In the genomic region with DNA sequence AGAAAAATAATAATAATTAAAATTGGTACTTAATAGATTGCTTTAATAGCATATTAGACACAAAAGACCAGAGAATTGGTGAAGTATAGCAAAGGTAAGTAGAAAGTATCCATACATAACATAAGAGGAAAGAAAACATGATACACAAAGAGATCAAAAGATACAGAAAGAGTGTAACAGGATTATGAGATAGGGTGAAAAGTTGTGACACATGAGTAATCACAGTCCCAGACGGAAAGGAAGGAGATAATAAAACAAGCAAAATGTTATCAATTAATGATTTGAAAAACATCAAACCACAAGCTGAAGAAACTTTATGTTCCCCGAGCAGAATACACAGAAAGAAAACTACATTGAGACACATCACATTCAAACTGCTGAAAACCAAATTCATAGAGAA, we compare ENCODE assay signal across 2 cellular contexts.
TF ChIP-seq lines count a peak whose summit lies in the region.

No MANE protein-coding gene starts in this region.

TF ChIP-seq in GM12878, 131 proteins besides CTCF, POLR2A, EP300 and RAD21:
- TF ChIP-seq GABPA (IDR thresholded peaks at IDR 0.05; ENCODE audit: low read depth), result no peak
- no peak for TF ChIP-seq ESRRA (IDR thresholded peaks at IDR 0.05; ENCODE audit: low read length)
- TF ChIP-seq WRNIP1 (IDR thresholded peaks at IDR 0.05; ENCODE audit: borderline replicate concordance, low read depth, low read length), result no peak
- TF ChIP-seq, protein P1, sequence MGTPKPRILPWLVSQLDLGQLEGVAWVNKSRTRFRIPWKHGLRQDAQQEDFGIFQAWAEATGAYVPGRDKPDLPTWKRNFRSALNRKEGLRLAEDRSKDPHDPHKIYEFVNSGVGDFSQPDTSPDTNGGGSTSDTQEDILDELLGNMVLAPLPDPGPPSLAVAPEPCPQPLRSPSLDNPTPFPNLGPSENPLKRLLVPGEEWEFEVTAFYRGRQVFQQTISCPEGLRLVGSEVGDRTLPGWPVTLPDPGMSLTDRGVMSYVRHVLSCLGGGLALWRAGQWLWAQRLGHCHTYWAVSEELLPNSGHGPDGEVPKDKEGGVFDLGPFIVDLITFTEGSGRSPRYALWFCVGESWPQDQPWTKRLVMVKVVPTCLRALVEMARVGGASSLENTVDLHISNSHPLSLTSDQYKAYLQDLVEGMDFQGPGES (IDR thresholded peaks at IDR 0.05), result no peak
- no peak for TF ChIP-seq ZZZ3 (IDR thresholded peaks at IDR 0.05; ENCODE audit: control insufficient read depth, insufficient read length, low read depth)
- TF ChIP-seq EZH2 (IDR thresholded peaks at IDR 0.05; ENCODE audit: borderline replicate concordance, control insufficient read depth, low read depth, low read length), result no peak
- TF ChIP-seq CREB1 (IDR thresholded peaks at IDR 0.05; ENCODE audit: low read depth), result no peak
- TF ChIP-seq TAF1 (IDR thresholded peaks at IDR 0.05; ENCODE audit: borderline replicate concordance, low read depth, low read length), result no peak
- TF ChIP-seq, protein P2, sequence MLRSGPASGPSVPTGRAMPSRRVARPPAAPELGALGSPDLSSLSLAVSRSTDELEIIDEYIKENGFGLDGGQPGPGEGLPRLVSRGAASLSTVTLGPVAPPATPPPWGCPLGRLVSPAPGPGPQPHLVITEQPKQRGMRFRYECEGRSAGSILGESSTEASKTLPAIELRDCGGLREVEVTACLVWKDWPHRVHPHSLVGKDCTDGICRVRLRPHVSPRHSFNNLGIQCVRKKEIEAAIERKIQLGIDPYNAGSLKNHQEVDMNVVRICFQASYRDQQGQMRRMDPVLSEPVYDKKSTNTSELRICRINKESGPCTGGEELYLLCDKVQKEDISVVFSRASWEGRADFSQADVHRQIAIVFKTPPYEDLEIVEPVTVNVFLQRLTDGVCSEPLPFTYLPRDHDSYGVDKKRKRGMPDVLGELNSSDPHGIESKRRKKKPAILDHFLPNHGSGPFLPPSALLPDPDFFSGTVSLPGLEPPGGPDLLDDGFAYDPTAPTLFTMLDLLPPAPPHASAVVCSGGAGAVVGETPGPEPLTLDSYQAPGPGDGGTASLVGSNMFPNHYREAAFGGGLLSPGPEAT (IDR thresholded peaks at IDR 0.05; ENCODE audit: low read depth), result no peak
- TF ChIP-seq LARP7 (IDR thresholded peaks at IDR 0.05), result no peak
- no peak for TF ChIP-seq RUNX3 (IDR thresholded peaks at IDR 0.05; ENCODE audit: low read length)
- TF ChIP-seq, protein P3, sequence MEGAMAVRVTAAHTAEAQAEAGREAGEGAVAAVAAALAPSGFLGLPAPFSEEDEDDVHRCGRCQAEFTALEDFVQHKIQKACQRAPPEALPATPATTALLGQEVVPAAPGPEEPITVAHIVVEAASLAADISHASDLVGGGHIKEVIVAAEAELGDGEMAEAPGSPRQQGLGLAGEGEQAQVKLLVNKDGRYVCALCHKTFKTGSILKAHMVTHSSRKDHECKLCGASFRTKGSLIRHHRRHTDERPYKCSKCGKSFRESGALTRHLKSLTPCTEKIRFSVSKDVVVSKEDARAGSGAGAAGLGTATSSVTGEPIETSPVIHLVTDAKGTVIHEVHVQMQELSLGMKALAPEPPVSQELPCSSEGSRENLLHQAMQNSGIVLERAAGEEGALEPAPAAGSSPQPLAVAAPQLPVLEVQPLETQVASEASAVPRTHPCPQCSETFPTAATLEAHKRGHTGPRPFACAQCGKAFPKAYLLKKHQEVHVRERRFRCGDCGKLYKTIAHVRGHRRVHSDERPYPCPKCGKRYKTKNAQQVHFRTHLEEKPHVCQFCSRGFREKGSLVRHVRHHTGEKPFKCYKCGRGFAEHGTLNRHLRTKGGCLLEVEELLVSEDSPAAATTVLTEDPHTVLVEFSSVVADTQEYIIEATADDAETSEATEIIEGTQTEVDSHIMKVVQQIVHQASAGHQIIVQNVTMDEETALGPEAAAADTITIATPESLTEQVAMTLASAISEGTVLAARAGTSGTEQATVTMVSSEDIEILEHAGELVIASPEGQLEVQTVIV (IDR thresholded peaks at IDR 0.05; ENCODE audit: borderline replicate concordance, partially characterized antibody), result no peak
- TF ChIP-seq CHD2 (IDR thresholded peaks at IDR 0.05; ENCODE audit: borderline replicate concordance, low read depth, low read length), result no peak
- no peak for TF ChIP-seq FOXK2 (IDR thresholded peaks at IDR 0.05)

TF ChIP-seq in endothelial cell of umbilical vein, 7 proteins besides CTCF, POLR2A, EP300 and RAD21:
- no peak for TF ChIP-seq JUN (IDR thresholded peaks at IDR 0.05; ENCODE audit: borderline replicate concordance, insufficient read depth, insufficient read length, low read depth)
- TF ChIP-seq POLR2AphosphoS5 (IDR thresholded peaks at IDR 0.05; ENCODE audit: insufficient read depth, low read depth, low read length), result no peak
- TF ChIP-seq MYC (IDR thresholded peaks at IDR 0.05; ENCODE audit: low read depth, low read length), result no peak
- TF ChIP-seq, protein P4, sequence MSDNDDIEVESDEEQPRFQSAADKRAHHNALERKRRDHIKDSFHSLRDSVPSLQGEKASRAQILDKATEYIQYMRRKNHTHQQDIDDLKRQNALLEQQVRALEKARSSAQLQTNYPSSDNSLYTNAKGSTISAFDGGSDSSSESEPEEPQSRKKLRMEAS (IDR thresholded peaks at IDR 0.05; ENCODE audit: insufficient read depth, insufficient read length), result no peak
- peak; percentile 20 for TF ChIP-seq FOS (IDR thresholded peaks at IDR 0.05; ENCODE audit: borderline replicate concordance, insufficient read depth, low read length)
- peak; percentile 71 for TF ChIP-seq GATA2 (IDR thresholded peaks at IDR 0.05; ENCODE audit: insufficient read depth, insufficient read length, low read depth, low read length)
- TF ChIP-seq EZH2 (IDR thresholded peaks at IDR 0.05; ENCODE audit: borderline replicate concordance, low read depth, low read length, severe bottlenecking), result no peak
